ENCODE assay signal across 16 cellular contexts in genomic region chr3:175007316-175007715, GRCh38.
DNase-seq lines count a peak whose midpoint lies in the region; ATAC-seq and TF ChIP-seq lines count a peak whose summit lies in the region.
"Had no signal": no experiment of that assay in that cellular context is flagged by ENCODE, and none has a peak within 500 bp of the region (broad histone marks: within the 10 kb centered on the region; RNA-seq: fewer than 3 reads in every experiment).

No MANE protein-coding gene starts in this region.

- TF ChIP-seq EP300 in upper lobe of left lung (IDR thresholded peaks at IDR 0.05): no peak

- H3K36me3 ChIP-seq in SK-N-MC (ENCODE audit: insufficient read depth, low read length) (no peaks in the 10 kb centered on the region), upper lobe of left lung (no peaks in the 10 kb centered on the region), left ventricle myocardium inferior (no peaks in the 10 kb centered on the region), Peyer's patch (no peaks in the 10 kb centered on the region)
- H3K36me3 ChIP-seq: BE2C had no signal

- H3K4me1 Mint-ChIP-seq in HFFc6 (ENCODE audit: low read depth): peaks cover 57% of the 10 kb centered on the region

- no peak overlapping the region for H3K9ac ChIP-seq in SK-N-MC (ENCODE audit: insufficient read length)

- no peaks in the 10 kb centered on the region for H3K9me3 ChIP-seq in SK-N-MC (ENCODE audit: low read depth, low read length)
- no peaks in the 10 kb centered on the region for H3K9me3 ChIP-seq in upper lobe of left lung
- H3K9me3 ChIP-seq in left ventricle myocardium inferior (replicated peaks): no peaks in the 10 kb centered on the region
- no peaks in the 10 kb centered on the region for H3K9me3 ChIP-seq in Peyer's patch
- H3K9me3 ChIP-seq: A549, BE2C had no signal

- no peaks in the 10 kb centered on the region for H3K9me3 Mint-ChIP-seq in HFFc6

- TF ChIP-seq CTCF in HFFc6 (IDR thresholded peaks at IDR 0.05): no peak
- no peak for TF ChIP-seq CTCF in upper lobe of left lung (IDR thresholded peaks at IDR 0.05)
- TF ChIP-seq CTCF in left ventricle myocardium inferior (IDR thresholded peaks at IDR 0.05; ENCODE audit: borderline replicate concordance): no peak
- no peak for TF ChIP-seq CTCF in Peyer's patch (IDR thresholded peaks at IDR 0.05)

- H3K27ac Mint-ChIP-seq in HFFc6: peak overlapping the region; percentile 76
- H3K27ac Mint-ChIP-seq: CD8-positive, alpha-beta T cell had no signal

- no peak for ATAC-seq in upper lobe of left lung (ENCODE audit: low FRiP score in 2 of 2)
- ATAC-seq: A549; CD8-positive, alpha-beta T cell had no signal

- H3K4me1 ChIP-seq in upper lobe of left lung (no peaks in the 10 kb centered on the region), left ventricle myocardium inferior (no peaks in the 10 kb centered on the region), Peyer's patch (no peaks in the 10 kb centered on the region)
- H3K4me1 ChIP-seq: A549, BE2C had no signal

- 97 to 100% methylated on average over 1 of the region's 1 CpG for WGBS in upper lobe of left lung, 2 donors

- H3K4me3 ChIP-seq in SK-N-MC (no peak overlapping the region), upper lobe of left lung (no peak overlapping the region), left ventricle myocardium inferior (no peak overlapping the region), Peyer's patch (no peak overlapping the region)
- H3K4me3 ChIP-seq: A549 had no signal

- TF ChIP-seq POLR2A in upper lobe of left lung (IDR thresholded peaks at IDR 0.05) (no peak), Peyer's patch (IDR thresholded peaks at IDR 0.05) (no peak)

- H3K27me3 Mint-ChIP-seq in HFFc6 (ENCODE audit: insufficient read depth): no peaks in the 10 kb centered on the region

- peak; percentile 20 for DNase-seq in HFFc6
- DNase-seq in SK-N-MC (ENCODE audit: low read depth, low spot score): peak; percentile 10
- DNase-seq in fibroblast of gingiva (ENCODE audit: low read depth): peak; percentile 8
- no peak for DNase-seq in upper lobe of left lung
- DNase-seq in left ventricle myocardium inferior: no peak
- DNase-seq in Peyer's patch: no peak
- DNase-seq in stimulated activated CD4-positive, alpha-beta T cell treated with anti-CD3 and anti-CD28 coated beads, Interleukin-4, amount 100 ng/mL, for 1 hour: no peak
- DNase-seq: BE2C; CD8-positive, alpha-beta T cell; COR-L47; DMS153; DMS79 treated with DMSO at 0.1 percent for 48 hours; GF-D8; HCEC 1CT had no signal

- H3K4me3 Mint-ChIP-seq in HFFc6: no peak overlapping the region
- H3K4me3 Mint-ChIP-seq: CD8-positive, alpha-beta T cell had no signal

- intact Hi-C loops in left ventricle myocardium inferior (cut with micrococcal nuclease): no loop called here

- H3K27ac ChIP-seq in SK-N-MC (peak overlapping the region; percentile 27; the same call in 1 of the 2 replicates), upper lobe of left lung (no peak overlapping the region), left ventricle myocardium inferior (replicated peaks) (no peak overlapping the region), Peyer's patch (no peak overlapping the region)
- H3K27ac ChIP-seq: A549, HL-60 had no signal

- H3K27me3 ChIP-seq in upper lobe of left lung (no peaks in the 10 kb centered on the region), left ventricle myocardium inferior (ENCODE audit: low read depth) (no peaks in the 10 kb centered on the region), Peyer's patch (no peaks in the 10 kb centered on the region)
- H3K27me3 ChIP-seq: BE2C had no signal

- peaks cover 12% of the 10 kb centered on the region; the same call in 1 of the 2 replicates for H3K36me3 Mint-ChIP-seq in HFFc6 (ENCODE audit: low read depth)
- H3K36me3 Mint-ChIP-seq: CD8-positive, alpha-beta T cell had no signal

Comparison
In these comparisons a context has a peak if more than half of its experiments do, and no peak if none do; other contexts are left out.
1. DNase-seq: peak in HFFc6 (single experiment), SK-N-MC (single experiment) and fibroblast of gingiva (single experiment); none in upper lobe of left lung (0 of 2), left ventricle myocardium inferior (single experiment), Peyer's patch (0 of 3) and stimulated activated CD4-positive, alpha-beta T cell treated with anti-CD3 and anti-CD28 coated beads, Interleukin-4, amount 100 ng/mL, for 1 hour (single experiment).